8 cellular contexts compared by ENCODE assay signal in the genomic region with DNA sequence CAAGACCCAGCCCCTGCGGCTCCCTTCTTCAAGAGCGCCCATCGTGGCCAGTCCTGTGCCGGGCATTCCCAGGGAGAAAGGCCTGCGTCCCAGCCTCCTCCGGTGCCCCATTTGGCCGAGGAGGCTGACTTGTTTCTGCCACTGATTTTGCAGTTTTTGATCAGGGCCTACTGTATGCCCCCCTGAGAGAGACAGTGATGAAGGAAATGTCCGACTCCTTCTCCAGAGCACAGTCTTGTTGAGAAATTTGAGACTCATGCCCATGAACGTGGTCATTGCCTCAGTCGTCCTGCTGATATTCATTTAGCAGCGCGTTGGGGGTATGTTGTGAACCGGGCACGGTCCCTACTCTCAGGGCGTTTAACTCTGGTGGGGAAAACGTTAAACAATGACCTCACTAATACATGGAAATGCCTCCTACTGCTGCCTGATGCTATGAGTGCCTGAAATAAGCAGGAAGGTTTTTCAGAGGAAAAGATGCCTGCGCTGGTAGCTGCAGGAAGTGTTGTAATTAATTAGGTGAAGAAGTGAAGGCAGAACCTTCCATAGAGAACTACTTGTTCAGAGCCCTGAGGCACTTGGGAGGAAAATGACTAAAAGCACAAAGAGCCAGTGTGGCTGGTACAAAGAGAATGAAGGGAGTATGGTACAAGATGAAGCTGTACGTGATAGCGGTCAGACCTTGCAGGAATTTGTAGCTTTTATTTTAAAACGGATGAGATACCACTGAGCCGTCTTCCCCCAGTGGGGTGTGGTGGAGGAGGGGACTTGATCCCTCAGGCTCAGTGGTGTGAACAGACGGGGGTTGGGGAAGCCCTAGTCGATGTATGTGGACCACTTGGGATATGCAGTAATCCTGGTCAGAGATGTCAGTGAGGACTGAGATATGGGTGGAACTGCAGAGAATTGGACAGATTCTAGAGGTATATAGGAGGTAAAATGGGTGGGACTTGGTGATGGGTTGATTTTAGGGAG. TPM values are rescaled to one million over a fixed set of nuclear protein-coding genes. Genes with fewer than 3 reads are reported as not detected.
DNase-seq lines count a peak whose midpoint lies in the region; ATAC-seq, FAIRE-seq and TF ChIP-seq lines count a peak whose summit lies in the region.

No MANE protein-coding gene starts in this region.

- no peak overlapping the region for H4K8ac ChIP-seq in H1 (ENCODE audit: extremely low read depth, insufficient read depth, low read length)

- H3K79me1 ChIP-seq in H1 (ENCODE audit: low read depth, low read length), result peaks cover 15% of the 10 kb centered on the region

- no peak overlapping the region for H3K56ac ChIP-seq in H1 (replicated peaks; ENCODE audit: insufficient read length, low read depth, low read length)

- peaks cover 0 to 3% of the 10 kb centered on the region in 2 experiments for H4K20me1 ChIP-seq in H1 (replicated peaks in 1 of 2; ENCODE audit: control insufficient read depth in 1 of 2, insufficient read depth in 2 of 2, low read length in 2 of 2)

- no peaks in the 10 kb centered on the region for H3K9me3 Mint-ChIP-seq in activated CD8-positive, alpha-beta memory T cell treated with anti-CD3 and anti-CD28 coated beads, Interleukin-2, amount 10 ng/mL, durations not matched to agents 7 days and 5 days (ENCODE audit: low read depth)

- H2BK120ac ChIP-seq in H1 (replicated peaks; ENCODE audit: low read depth, low read length), result no peak overlapping the region

- H3K14ac ChIP-seq in H1 (ENCODE audit: insufficient read length), result no peak overlapping the region

- H3K4me1 Mint-ChIP-seq in activated CD8-positive, alpha-beta memory T cell treated with anti-CD3 and anti-CD28 coated beads, Interleukin-2, amount 10 ng/mL, durations not matched to agents 7 days and 5 days, result peaks cover 37% of the 10 kb centered on the region

- TF ChIP-seq POLR2A in H1 (IDR thresholded peaks at IDR 0.05; ENCODE audit: control extremely low read depth in 1 of 2, low read depth in 2 of 2, low read length in 2 of 2) (no peak), GM18505 (IDR thresholded peaks at IDR 0.05; ENCODE audit: borderline replicate concordance, extremely low read depth, insufficient read depth, insufficient read length) (no peak)

- H2BK12ac ChIP-seq in H1 (ENCODE audit: low read depth, low read length), result peak overlapping the region; percentile 30; the same call in 1 of the 2 replicates

- no peaks in the 10 kb centered on the region for H3K9me3 ChIP-seq in H1 (ENCODE audit: insufficient read depth in 2 of 2, low read depth in 1 of 2, low read length in 1 of 2)
- no peaks in the 10 kb centered on the region for H3K9me3 ChIP-seq in muscle layer of duodenum (ENCODE audit: control insufficient read depth in 1 of 2, low read length in 2 of 2)

- H3K4me2 ChIP-seq in H1 (ENCODE audit: insufficient read depth in 1 of 2, low read depth in 2 of 2, low read length in 2 of 2), result peak overlapping the region; percentile 92 to 97

- no peak overlapping the region for H2BK20ac ChIP-seq in H1 (ENCODE audit: low read length)

- no peak overlapping the region for H4K5ac ChIP-seq in H1 (ENCODE audit: insufficient read length, low read depth, low read length)

- TF ChIP-seq CTCF in H1 (IDR thresholded peaks at IDR 0.05; ENCODE audit: control extremely low read depth in 1 of 3, insufficient read depth in 1 of 3, low read depth in 1 of 3, low read length in 3 of 3), result no peak

- H3K36me3 Mint-ChIP-seq in activated CD8-positive, alpha-beta memory T cell treated with anti-CD3 and anti-CD28 coated beads, Interleukin-2, amount 10 ng/mL, durations not matched to agents 7 days and 5 days, result peaks cover 27% of the 10 kb centered on the region

- 0 out of 2 replicates have a peak overlapping the region, but pooled peaks have one; percentile 57 for H3K18ac ChIP-seq in H1 (ENCODE audit: extremely low read depth, low read length)

- H3K23me2 ChIP-seq in H1 (ENCODE audit: low read depth, low read length), result peaks cover 8% of the 10 kb centered on the region

- no peak overlapping the region for H3K4me3 Mint-ChIP-seq in activated CD8-positive, alpha-beta memory T cell treated with anti-CD3 and anti-CD28 coated beads, Interleukin-2, amount 10 ng/mL, durations not matched to agents 7 days and 5 days

- H3K4me3 ChIP-seq in H1 (ENCODE audit: extremely low read depth in 1 of 4, insufficient read depth in 2 of 4, low read depth in 3 of 4, low read length in 4 of 4) (peak overlapping the region; percentile 90 to 99 (median 93)), muscle layer of duodenum (ENCODE audit: low read depth in 1 of 2, low read length in 2 of 2) (peak overlapping the region; percentile 83 to 87)

- no peak overlapping the region for H3K4ac ChIP-seq in H1 (replicated peaks; ENCODE audit: insufficient read length, low read depth, low read length)

- H2BK5ac ChIP-seq in H1 (ENCODE audit: low read depth, low read length), result peak overlapping the region; percentile 60

- peak overlapping the region; percentile 80 to 92 (median 86) for H3K9ac ChIP-seq in H1 (replicated peaks in 1 of 4; ENCODE audit: extremely low read depth in 1 of 4, low read depth in 3 of 4, low read length in 3 of 4)

- FAIRE-seq in H1 (lab: Jason Lieb, UNC), result no peak

- POLR2A ChIA-PET in H1 (lab: Charles Lee; ENCODE audit: partially characterized antibody), result interaction anchor here (0.6 to 2.4 kb wide), 33 partner anchors 9 to 465 kb away, joined by 3 to 12 read pairs (median 4); no protein-coding TSS in a partner anchor

- ATAC-seq in activated CD8-positive, alpha-beta memory T cell treated with anti-CD3 and anti-CD28 coated beads, Interleukin-2, amount 10 ng/mL, durations not matched to agents 7 days and 5 days, result no peak
- ATAC-seq in left lobe of liver, result no peak
- no peak for ATAC-seq in GM18505 (IDR thresholded peaks at IDR 0.05; ENCODE audit: unreplicated experiment)

- H3K36me3 ChIP-seq in H1 (ENCODE audit: control insufficient read depth in 2 of 4, insufficient read depth in 4 of 4, low read length in 3 of 4) (peaks cover 8 to 23% (median 13%) of the 10 kb centered on the region in 4 experiments), muscle layer of duodenum (ENCODE audit: control insufficient read depth in 1 of 2, insufficient read depth in 2 of 2, low read length in 2 of 2) (peaks cover 7 to 12% of the 10 kb centered on the region in 2 donors)

- no peak overlapping the region for H2BK15ac ChIP-seq in H1 (ENCODE audit: low read length)

- H3K23ac ChIP-seq in H1 (ENCODE audit: insufficient read length), result no peak overlapping the region

- H3K4me1 ChIP-seq in H1 (replicated peaks in 1 of 4; ENCODE audit: control insufficient read depth in 3 of 4, insufficient read depth in 4 of 4, low read length in 3 of 4) (peaks cover 0 to 8% (median 4%) of the 10 kb centered on the region in 4 experiments; a peak in 4 of 7 replicates), muscle layer of duodenum (ENCODE audit: control insufficient read depth in 1 of 2, insufficient read depth in 2 of 2, low read length in 2 of 2) (peaks cover 7 to 19% of the 10 kb centered on the region in 2 donors)

- H2AK5ac ChIP-seq in H1 (ENCODE audit: low read depth, low read length), result no peak overlapping the region

- H3K27ac ChIP-seq in H1 (ENCODE audit: low read depth, low read length) (peak overlapping the region; percentile 66), muscle layer of duodenum (ENCODE audit: low read length) (peak overlapping the region; percentile 83)

- H3K27ac Mint-ChIP-seq in activated CD8-positive, alpha-beta memory T cell treated with anti-CD3 and anti-CD28 coated beads, Interleukin-2, amount 10 ng/mL, durations not matched to agents 7 days and 5 days, result no peak overlapping the region

- H4K91ac ChIP-seq in H1 (replicated peaks; ENCODE audit: insufficient read length, low read length), result no peak overlapping the region

- no peaks in the 10 kb centered on the region for H3K27me3 Mint-ChIP-seq in activated CD8-positive, alpha-beta memory T cell treated with anti-CD3 and anti-CD28 coated beads, Interleukin-2, amount 10 ng/mL, durations not matched to agents 7 days and 5 days

- no peak overlapping the region for H2AFZ ChIP-seq in H1 (ENCODE audit: low read length)

- no peaks in the 10 kb centered on the region for H3K27me3 ChIP-seq in H1 (replicated peaks in 1 of 4; ENCODE audit: control insufficient read depth in 3 of 4, extremely low read depth in 1 of 4, insufficient read depth in 3 of 4, low read length in 3 of 4)
- no peaks in the 10 kb centered on the region for H3K27me3 ChIP-seq in muscle layer of duodenum (ENCODE audit: low read depth, low read length)

- peaks cover 22 to 83% of the 10 kb centered on the region in 2 experiments for H3K79me2 ChIP-seq in H1 (ENCODE audit: control insufficient read depth in 1 of 2, insufficient read depth in 2 of 2, low read length in 2 of 2)

- CTCF ChIA-PET in activated CD8-positive, alpha-beta memory T cell treated with anti-CD3 and anti-CD28 coated beads, Interleukin-2, amount 10 ng/mL, durations not matched to agents 7 days and 5 days (lab: Charles Lee), result interaction anchor here (0.7 to 1.5 kb wide), 7 partner anchors 14 to 251 kb away, joined by 3 to 8 read pairs (median 3); no protein-coding TSS in a partner anchor
- CTCF ChIA-PET in H1 (lab: Charles Lee; ENCODE audit: partially characterized antibody), result interaction anchor here (0.9 to 2.2 kb wide), 6 partner anchors 97 to 123 kb away, joined by 3 to 7 read pairs (median 4); no protein-coding TSS in a partner anchor

- no peak for TF ChIP-seq RAD21 in H1 (IDR thresholded peaks at IDR 0.05 in 1 of 2, conservative IDR thresholded peaks at IDR 0.05 in 1 of 2; ENCODE audit: low read depth in 2 of 2, low read length in 2 of 2)

- 15% methylated on average over 23 of the region's 23 CpGs; no CpG with 5 or more reads in 1 of the 2 experiments for WGBS in H1 (ENCODE audit: extremely low coverage in 1 of 2, insufficient coverage in 1 of 2, insufficient read length in 1 of 2, insufficient replicate concordance in 2 of 2, low coverage in 1 of 2, low lambda C conversion rate in 2 of 2, missing lambda C conversion rate in 1 of 2), 2 experiments

- DNase-seq in activated CD8-positive, alpha-beta memory T cell treated with anti-CD3 and anti-CD28 coated beads, Interleukin-2, amount 10 ng/mL, durations not matched to agents 7 days and 5 days, result peak; percentile 41
- no peak for DNase-seq in activated CD8-positive, alpha-beta memory T cell treated with anti-CD3 and anti-CD28 coated beads, Interleukin-2, amount 50 U/mL, for 4 hours
- DNase-seq in NCI-H526 (lab: John Stamatoyannopoulos, UW) (peak; percentile 22 to 60), H1 (ENCODE audit: low read depth in 1 of 2, low spot score in 2 of 2) (no peak), left lobe of liver (ENCODE audit: low spot score) (no peak), NCI-H1092 treated with DMSO at 0.1 percent for 48 hours (lab: John Stamatoyannopoulos, UW) (no peak)

- no peak for TF ChIP-seq EP300 in H1 (IDR thresholded peaks at IDR 0.05; ENCODE audit: borderline replicate concordance in 1 of 2, low read depth in 2 of 2, low read length in 2 of 2)

RNA-seq across cellular contexts. Expression of a gene that starts 0.7 kb away (rescaled TPM):
- total RNA-seq in activated CD8-positive, alpha-beta memory T cell treated with anti-CD3 and anti-CD28 coated beads, Interleukin-2, amount 10 ng/mL, durations not matched to agents 7 days and 5 days, result 10 to 100 TPM; 23.7 to 24.0 TPM
- total RNA-seq in H1 (2021; fragmentation: NEBNext Ultra II Directional; extraction: Animal tissue kit (Norgen Biotek cat#: 25700)), result 55.5 and 59.3 TPM in 2 replicates
- 31.9 and 51.6 TPM in 2 replicates for polyA plus RNA-seq in H1 (2011; rRNA removed)
- polyA plus RNA-seq in H1 (2011; cell fraction: cytosol; rRNA removed), result 47.0 TPM
- 20.9 TPM for polyA plus RNA-seq in H1 (2011; cell fraction: nucleus; rRNA removed)
- 57.4 to 64.4 TPM (median 58.7 TPM) in 4 replicates for polyA plus RNA-seq in H1 (2012, experiment 1 of 2)
- polyA plus RNA-seq in H1 (2012, experiment 2 of 2), result 25.0 TPM
- 57.8 TPM for polyA plus RNA-seq in H1 (2013, experiment 1 of 2)
- 60.3 TPM for polyA plus RNA-seq in H1 (2013, experiment 2 of 2)
- polyA minus RNA-seq in H1 (2011; rRNA and poly(A)+ RNA removed), result 30.3 and 34.8 TPM in 2 replicates
- polyA minus RNA-seq in H1 (2011; cell fraction: cytosol; rRNA and poly(A)+ RNA removed), result 16.1 TPM
- polyA minus RNA-seq in H1 (2011; cell fraction: nucleus; rRNA and poly(A)+ RNA removed), result 16.0 TPM
- total RNA-seq in left lobe of liver, result 5.2 TPM

RNA-seq across cellular contexts. Expression of a gene that starts 1.0 kb away (rescaled TPM):
- total RNA-seq in activated CD8-positive, alpha-beta memory T cell treated with anti-CD3 and anti-CD28 coated beads, Interleukin-2, amount 10 ng/mL, durations not matched to agents 7 days and 5 days, result 100 to 1,000 TPM in 1 of 2 experiments, 10 to 100 TPM in 1; 98.6 to 112 TPM
- total RNA-seq in H1 (2021; fragmentation: NEBNext Ultra II Directional; extraction: Animal tissue kit (Norgen Biotek cat#: 25700)), result 111 and 113 TPM in 2 replicates
- polyA plus RNA-seq in H1 (2011; rRNA removed), result 76.2 and 97.4 TPM in 2 replicates
- 99.6 TPM for polyA plus RNA-seq in H1 (2011; cell fraction: cytosol; rRNA removed)
- polyA plus RNA-seq in H1 (2011; cell fraction: nucleus; rRNA removed), result 90.9 TPM
- polyA plus RNA-seq in H1 (2012, experiment 1 of 2), result 97.0 to 116 TPM (median 105 TPM) in 4 replicates
- 82.7 TPM for polyA plus RNA-seq in H1 (2012, experiment 2 of 2)
- 65.3 TPM for polyA plus RNA-seq in H1 (2013, experiment 1 of 2)
- polyA plus RNA-seq in H1 (2013, experiment 2 of 2), result 65.0 TPM
- 188 and 251 TPM in 2 replicates for polyA minus RNA-seq in H1 (2011; rRNA and poly(A)+ RNA removed)
- 88.9 TPM for polyA minus RNA-seq in H1 (2011; cell fraction: cytosol; rRNA and poly(A)+ RNA removed)
- polyA minus RNA-seq in H1 (2011; cell fraction: nucleus; rRNA and poly(A)+ RNA removed), result 84.3 TPM
- 14.3 TPM for total RNA-seq in left lobe of liver

RNA-seq across cellular contexts. Expression of a gene that starts 57.9 kb away (rescaled TPM):
- total RNA-seq in activated CD8-positive, alpha-beta memory T cell treated with anti-CD3 and anti-CD28 coated beads, Interleukin-2, amount 10 ng/mL, durations not matched to agents 7 days and 5 days, result under 1 TPM; 0.26 to 0.79 TPM
- 59.1 and 59.3 TPM in 2 replicates for total RNA-seq in H1 (2021; fragmentation: NEBNext Ultra II Directional; extraction: Animal tissue kit (Norgen Biotek cat#: 25700))
- 66.9 and 117 TPM in 2 replicates for polyA plus RNA-seq in H1 (2011; rRNA removed)
- 40.4 TPM for polyA plus RNA-seq in H1 (2011; cell fraction: cytosol; rRNA removed)
- polyA plus RNA-seq in H1 (2011; cell fraction: nucleus; rRNA removed), result 79.6 TPM
- 45.8 to 59.1 TPM (median 49.2 TPM) in 4 replicates for polyA plus RNA-seq in H1 (2012, experiment 1 of 2)
- 63.2 TPM for polyA plus RNA-seq in H1 (2012, experiment 2 of 2)
- polyA plus RNA-seq in H1 (2013, experiment 1 of 2), result 38.8 TPM
- polyA plus RNA-seq in H1 (2013, experiment 2 of 2), result 46.7 TPM
- 152 and 153 TPM in 2 replicates for polyA minus RNA-seq in H1 (2011; rRNA and poly(A)+ RNA removed)
- 35.4 TPM for polyA minus RNA-seq in H1 (2011; cell fraction: cytosol; rRNA and poly(A)+ RNA removed)
- 17.1 TPM for polyA minus RNA-seq in H1 (2011; cell fraction: nucleus; rRNA and poly(A)+ RNA removed)
- total RNA-seq in left lobe of liver, result not detected

Comparison
In these comparisons a context has a peak if more than half of its experiments do, and no peak if none do; other contexts are left out.
1. DNase-seq: peak in activated CD8-positive, alpha-beta memory T cell treated with anti-CD3 and anti-CD28 coated beads, Interleukin-2, amount 10 ng/mL, durations not matched to agents 7 days and 5 days (single experiment) and NCI-H526 (2 of 2); none in activated CD8-positive, alpha-beta memory T cell treated with anti-CD3 and anti-CD28 coated beads, Interleukin-2, amount 50 U/mL, for 4 hours (single experiment), H1 (0 of 2), left lobe of liver (single experiment) and NCI-H1092 treated with DMSO at 0.1 percent for 48 hours (single experiment).
2. RNA of a gene that starts 57.9 kb away (total RNA-seq): 59.1 to 59.3 TPM in H1; 0.26 to 0.79 TPM in activated CD8-positive, alpha-beta memory T cell treated with anti-CD3 and anti-CD28 coated beads, Interleukin-2, amount 10 ng/mL, durations not matched to agents 7 days and 5 days and not detected in left lobe of liver (single experiment); every median in the first group is over 10 times any median in the second.